17 cellular contexts compared by ENCODE assay signal in the genomic region with DNA sequence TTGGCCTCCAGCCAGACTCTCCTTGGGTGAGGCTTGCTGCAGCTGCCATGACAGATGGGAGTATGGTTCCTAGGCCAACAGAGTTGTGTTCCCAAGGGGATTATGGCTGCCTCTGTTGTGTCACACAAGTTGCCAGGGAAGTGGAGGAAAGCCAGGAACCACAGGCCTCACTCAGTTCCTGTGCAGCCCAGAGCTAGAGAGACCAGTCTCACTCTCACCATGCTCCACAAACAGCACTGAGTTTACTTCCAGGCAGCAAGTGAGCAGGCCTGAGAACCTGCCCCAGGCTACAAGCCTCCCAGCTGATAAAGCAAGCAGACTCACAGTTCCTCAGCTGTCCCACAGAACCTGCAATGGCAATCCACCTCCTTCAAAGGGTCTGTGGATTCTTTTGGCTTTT.
DNase-seq lines count a peak whose midpoint lies in the region; ATAC-seq and TF ChIP-seq lines count a peak whose summit lies in the region.
"Had no signal": no experiment of that assay in that cellular context is flagged by ENCODE, and none has a peak within 500 bp of the region (broad histone marks: within the 10 kb centered on the region; RNA-seq: fewer than 3 reads in every experiment).

No MANE protein-coding gene starts in this region.

- H3K27me3 ChIP-seq in BE2C: no peaks in the 10 kb centered on the region
- H3K27me3 ChIP-seq: upper lobe of left lung had no signal

- DNase-seq in BE2C: peak; percentile 92
- peak; percentile 97 for DNase-seq in LHCN-M2 (ENCODE audit: low read depth)
- DNase-seq in NCI-H748 treated with DMSO at 0.1 percent for 48 hours (lab: John Stamatoyannopoulos, UW): peak; percentile 97
- peak; percentile 57 for DNase-seq in fibroblast of the aortic adventitia (ENCODE audit: low read depth)
- DNase-seq in HUDEP-2 (lab: John Stamatoyannopoulos, UW; ENCODE audit: unreplicated experiment in 76 of 76): no peak
- no peak for DNase-seq in cortex of kidney (lab: John Stamatoyannopoulos, UW)
- DNase-seq: activated naive CD8-positive, alpha-beta T cell treated with anti-CD3 and anti-CD28 coated beads for 36 hours; DND-41; effector CD4-positive, alpha-beta T cell; hypothalamus; NCI-H526 treated with DMSO at 0.1 percent for 48 hours; occipital lobe; Right ventricle myocardium superior; upper lobe of left lung; WERI-Rb-1 had no signal

- no peak overlapping the region for H3K4me3 ChIP-seq in BE2C (ENCODE audit: low read depth, low read length)
- H3K4me3 ChIP-seq in fibroblast of the aortic adventitia (ENCODE audit: low read depth, low read length): no peak overlapping the region
- H3K4me3 ChIP-seq: upper lobe of left lung had no signal

- TF ChIP-seq CTCF in BE2C (IDR thresholded peaks at IDR 0.05; ENCODE audit: low read depth, low read length): no peak
- no peak for TF ChIP-seq CTCF in fibroblast of the aortic adventitia (IDR thresholded peaks at IDR 0.05; ENCODE audit: insufficient read depth, low read length)

- H3K36me3 ChIP-seq in BE2C: no peaks in the 10 kb centered on the region
- H3K36me3 ChIP-seq: upper lobe of left lung, WERI-Rb-1 had no signal

- H3K4me1 ChIP-seq in BE2C: peaks cover 18% of the 10 kb centered on the region
- H3K4me1 ChIP-seq: upper lobe of left lung had no signal

- no peak for ATAC-seq in HG02981 (IDR thresholded peaks at IDR 0.05; ENCODE audit: unreplicated experiment)
- ATAC-seq in GM19467 (IDR thresholded peaks at IDR 0.05; ENCODE audit: unreplicated experiment): no peak

- no peaks in the 10 kb centered on the region for H3K9me3 ChIP-seq in BE2C
- H3K9me3 ChIP-seq: upper lobe of left lung had no signal

Comparison
In these comparisons a context has a peak if more than half of its experiments do, and no peak if none do; other contexts are left out.
1. DNase-seq: peak in BE2C (single experiment), LHCN-M2 (single experiment), NCI-H748 treated with DMSO at 0.1 percent for 48 hours (single experiment) and fibroblast of the aortic adventitia (single experiment); none in HUDEP-2 (0 of 76) and cortex of kidney (single experiment).